16 cellular contexts compared by ENCODE assay signal in the genomic region with DNA sequence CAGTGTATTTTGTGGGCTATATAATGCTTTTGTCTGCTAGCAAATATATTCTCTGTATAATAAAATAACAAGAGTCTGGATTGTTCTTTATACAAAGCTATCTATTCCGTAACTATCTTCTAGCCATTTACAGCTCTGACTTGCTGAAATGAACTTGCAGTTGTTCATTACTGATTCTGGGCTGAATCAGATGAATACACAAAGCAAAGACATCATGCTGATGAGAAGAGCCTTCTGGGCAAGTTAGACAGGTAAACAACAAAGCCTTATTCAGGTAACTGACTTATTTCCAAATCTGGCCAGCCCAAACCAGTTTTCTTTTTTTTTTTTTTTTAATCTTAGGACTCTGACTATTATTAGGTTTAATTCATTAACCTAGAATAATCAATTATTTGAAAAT.
"Had no signal": no experiment of that assay in that cellular context is flagged by ENCODE, and none has a peak within 500 bp of the region (broad histone marks: within the 10 kb centered on the region; RNA-seq: fewer than 3 reads in every experiment).

No MANE protein-coding gene starts in this region.

- FAIRE-seq: kidney had no signal

- ATAC-seq: activated T-cell treated with anti-CD3 and anti-CD28 coated beads, Interleukin-2, amount 50 U/mL, for 72 hours; left lung; mucosa of descending colon; naive thymus-derived CD8-positive, alpha-beta T cell had no signal

- H3K9ac ChIP-seq: parathyroid adenoma had no signal

- DNase-seq: activated CD4-positive, alpha-beta T cell treated with anti-CD3 and anti-CD28 coated beads, Interleukin-2, amount 10 ng/mL, durations not matched to agents 7 days and 5 days; activated CD8-positive, alpha-beta memory T cell treated with anti-CD3 and anti-CD28 coated beads, Interleukin-2, amount 50 U/mL, for 48 hours; activated gamma-delta T cell treated with Interleukin-2 at 50 U/mL for 16 hours; activated T-cell treated with anti-CD3 and anti-CD28 coated beads, Interleukin-2, amount 50 U/mL, for 72 hours; amygdala; effector memory CD4-positive, alpha-beta T cell; kidney; left lung; mucosa of descending colon; naive thymus-derived CD8-positive, alpha-beta T cell; stimulated activated CD4-positive, alpha-beta T cell treated with anti-CD3 and anti-CD28 coated beads, Interleukin-1b, Interleukin-23, amount 100 ng/mL, for 48 hours; stomach; testis; upper lobe of left lung had no signal

- H3K27me3 ChIP-seq: left lung, neutrophil, stomach, testis, upper lobe of left lung had no signal

- H3K4me3 ChIP-seq: left lung, mucosa of descending colon, stomach, testis, upper lobe of left lung had no signal

- H3K27ac ChIP-seq: left lung, neutrophil, parathyroid adenoma, stomach, testis, upper lobe of left lung had no signal

- H3K36me3 ChIP-seq: left lung, neutrophil, stomach, upper lobe of left lung had no signal

- H3K9me3 ChIP-seq: left lung, mucosa of descending colon, neutrophil, stomach, testis, upper lobe of left lung had no signal

- H3K4me1 ChIP-seq: parathyroid adenoma, testis had no signal
